Comparison of ENCODE assay signal across 1 cellular context in genomic region chr11:63767415-63768231, GRCh38.
TF ChIP-seq lines count a peak whose summit lies in the region.

No MANE protein-coding gene starts in this region.

TF ChIP-seq in HepG2, 621 proteins besides CTCF, POLR2A, EP300 and RAD21 (continued from another document):
- TF ChIP-seq DRAP1 (CRISPR knock-in tag; IDR thresholded peaks at IDR 0.05) (peak; percentile 66; the same call in 1 of the 2 replicates), SALL2 (CRISPR knock-in tag; IDR thresholded peaks at IDR 0.05) (0 out of 2 replicates have a peak, but pooled peaks have one; percentile 11), KDM1A (CRISPR knock-in tag; IDR thresholded peaks at IDR 0.05) (no peak), E2F1 (CRISPR knock-in tag; IDR thresholded peaks at IDR 0.05) (0 out of 2 replicates have a peak, but pooled peaks have one; percentile 34), TERF1 (CRISPR knock-in tag; IDR thresholded peaks at IDR 0.05) (no peak), PRDM4 (CRISPR knock-in tag; IDR thresholded peaks at IDR 0.05; ENCODE audit: borderline replicate concordance) (no peak), ZNF143 (CRISPR knock-in tag; IDR thresholded peaks at IDR 0.05) (0 out of 2 replicates have a peak, but pooled peaks have one; percentile 31), ZNF556 (CRISPR knock-in tag; IDR thresholded peaks at IDR 0.05; ENCODE audit: borderline replicate concordance) (no peak), MAX (IDR thresholded peaks at IDR 0.05) (peak; percentile 17), KLF16 (CRISPR knock-in tag; IDR thresholded peaks at IDR 0.05) (no peak), SRSF1 (optimal IDR thresholded peaks at IDR 0.05; ENCODE audit: low read depth, low read length) (peak; percentile 74), POLR2G (IDR thresholded peaks at IDR 0.05; ENCODE audit: low read depth, low read length) (peak; percentile 59), HNF4G (IDR thresholded peaks at IDR 0.05; ENCODE audit: borderline replicate concordance, low read depth, low read length) (peak; percentile 58; the same call in 1 of the 2 replicates), HNF4G (CRISPR knock-in tag; IDR thresholded peaks at IDR 0.05; ENCODE audit: borderline replicate concordance, low read depth) (no peak), PRDM15 (CRISPR knock-in tag; IDR thresholded peaks at IDR 0.05) (0 out of 2 replicates have a peak, but pooled peaks have one; percentile 38), YEATS4 (CRISPR knock-in tag; IDR thresholded peaks at IDR 0.05; ENCODE audit: borderline replicate concordance) (peak; percentile 49; the same call in 1 of the 2 replicates), ESRRA (CRISPR knock-in tag; IDR thresholded peaks at IDR 0.05; ENCODE audit: low read depth) (0 out of 2 replicates have a peak, but pooled peaks have one; percentile 55), PRDM10 (CRISPR knock-in tag; IDR thresholded peaks at IDR 0.05; ENCODE audit: low read depth) (peak; percentile 72), THAP8 (CRISPR knock-in tag; IDR thresholded peaks at IDR 0.05; ENCODE audit: borderline replicate concordance) (no peak), ZMYM3 (CRISPR knock-in tag; IDR thresholded peaks at IDR 0.05) (peak; percentile 56; the same call in 1 of the 2 replicates), ZNF773 (CRISPR knock-in tag; IDR thresholded peaks at IDR 0.05; ENCODE audit: borderline replicate concordance) (0 out of 2 replicates have a peak, but pooled peaks have one; percentile 55), ZNF563 (CRISPR knock-in tag; IDR thresholded peaks at IDR 0.05) (0 out of 2 replicates have a peak, but pooled peaks have one; percentile 22), POLR2AphosphoS5 (IDR thresholded peaks at IDR 0.05; ENCODE audit: low read depth, low read length) (0 out of 2 replicates have a peak, but pooled peaks have one; percentile 42), ZNF33B (CRISPR knock-in tag; IDR thresholded peaks at IDR 0.05) (no peak)
